Comparison of ENCODE assay signal across 13 cellular contexts in genomic region chr22:40247976-40248375, GRCh38.
DNase-seq lines count a peak whose midpoint lies in the region; ATAC-seq and TF ChIP-seq lines count a peak whose summit lies in the region.
"Had no signal": no experiment of that assay in that cellular context is flagged by ENCODE, and none has a peak within 500 bp of the region (broad histone marks: within the 10 kb centered on the region; RNA-seq: fewer than 3 reads in every experiment).

No MANE protein-coding gene starts in this region.

- H3K4me1 Mint-ChIP-seq in Caco-2 (ENCODE audit: low read depth, unreplicated experiment), result no peaks in the 10 kb centered on the region

- no peaks in the 10 kb centered on the region for H3K27me3 Mint-ChIP-seq in Caco-2 (ENCODE audit: insufficient read depth, unreplicated experiment)

- H3K27me3 ChIP-seq in spleen (replicated peaks in 1 of 7) (no peaks in the 10 kb centered on the region), Caco-2 (replicated peaks; ENCODE audit: control insufficient read depth, insufficient read depth, low read length) (no peaks in the 10 kb centered on the region)
- H3K27me3 ChIP-seq: right atrium auricular region, SJSA1 had no signal

- DNase-seq in CD1c-positive myeloid dendritic cell (ENCODE audit: extremely low spot score) (peak; percentile 20), spleen (no peak), Caco-2 (no peak)
- peak; percentile 69 for DNase-seq in activated CD4-positive, alpha-beta T cell treated with anti-CD3 and anti-CD28 coated beads for 48 hours
- DNase-seq in activated naive CD4-positive, alpha-beta T cell treated with Interleukin-2 at 50 U/mL for 16 hours, result peak; percentile 67
- DNase-seq in stimulated activated CD4-positive, alpha-beta T cell treated with anti-CD3 and anti-CD28 coated beads, Interleukin-4, amount 100 ng/mL, for 1 hour, result peak; percentile 21
- DNase-seq: hypothalamus, NCI-H446 treated with DMSO at 0.1 percent for 48 hours had no signal

- H3K9me3 Mint-ChIP-seq in Caco-2 (ENCODE audit: unreplicated experiment), result no peaks in the 10 kb centered on the region

- TF ChIP-seq POLR2A in spleen (IDR thresholded peaks at IDR 0.05), result no peak

- no peaks in the 10 kb centered on the region for H3K36me3 Mint-ChIP-seq in Caco-2 (ENCODE audit: insufficient read depth, unreplicated experiment)

- CTCF ChIA-PET in Caco-2 (lab: Charles Lee), result interaction anchor here (0.7 kb wide), 1 partner anchor 86 kb away, joined by 5 read pairs; no protein-coding TSS in a partner anchor

- H3K9me3 ChIP-seq in spleen, result no peaks in the 10 kb centered on the region
- H3K9me3 ChIP-seq in Caco-2, result no peaks in the 10 kb centered on the region
- H3K9me3 ChIP-seq: HAP-1, right atrium auricular region, SJSA1 had no signal

- H3K4me3 Mint-ChIP-seq in Caco-2 (ENCODE audit: unreplicated experiment), result no peak overlapping the region

- no peak for ATAC-seq in GM21447 (IDR thresholded peaks at IDR 0.05; ENCODE audit: unreplicated experiment)
- ATAC-seq in GM18909 (IDR thresholded peaks at IDR 0.05; ENCODE audit: poor library complexity, unreplicated experiment), result no peak

- H3K27ac ChIP-seq in spleen, result peak overlapping the region in 3 of 8 donors; percentile 18 to 34 (median 27)
- H3K27ac ChIP-seq: right atrium auricular region, SJSA1 had no signal

- H3K4me1 ChIP-seq in spleen (peaks cover 17 to 82% (median 52%) of the 10 kb centered on the region in 6 donors), Caco-2 (no peaks in the 10 kb centered on the region)
- H3K4me1 ChIP-seq: HAP-1, right atrium auricular region, SJSA1 had no signal

- H3K36me3 ChIP-seq in spleen (peaks cover 0 to 66% (median 12%) of the 10 kb centered on the region in 6 donors), Caco-2 (ENCODE audit: control insufficient read depth, insufficient read depth, low read length) (no peaks in the 10 kb centered on the region)

- 55 to 65% (median 61%) methylated on average over 6 of the region's 6 CpGs for WGBS in spleen, 5 donors

- H3K27ac Mint-ChIP-seq in Caco-2 (ENCODE audit: unreplicated experiment), result no peak overlapping the region

- BruUV-seq in Caco-2 (replicated peaks; lab: Mats Ljungman, UMichigan), result no TSS peak

- POLR2A ChIA-PET in Caco-2 (lab: Charles Lee), result no interaction called here

- TF ChIP-seq CTCF in spleen (IDR thresholded peaks at IDR 0.05 in 8 of 11, conservative IDR thresholded peaks at IDR 0.05 in 3 of 11) (peak in 4 of 11 experiments; percentile 20 to 33 (median 24)), Caco-2 (IDR thresholded peaks at IDR 0.05; ENCODE audit: insufficient read depth in 1 of 2, low read depth in 1 of 2, low read length in 1 of 2, severe bottlenecking in 1 of 2, unreplicated experiment in 1 of 2) (no peak)

- intact Hi-C loops in spleen (cut with DNase I; ENCODE audit: low total_unique reads), result no loop called here
- intact Hi-C loops in Caco-2 (cut with micrococcal nuclease; ENCODE audit: unreplicated experiment), result no loop called here

- no peak overlapping the region for H3K4me3 ChIP-seq in spleen
- H3K4me3 ChIP-seq in Caco-2 (ENCODE audit: low read depth, low read length), result no peak overlapping the region
- H3K4me3 ChIP-seq: HAP-1, right atrium auricular region, SJSA1 had no signal

Comparison
In these comparisons a context has a peak if more than half of its experiments do, and no peak if none do; other contexts are left out.
1. DNase-seq: peak in CD1c-positive myeloid dendritic cell (single experiment), activated CD4-positive, alpha-beta T cell treated with anti-CD3 and anti-CD28 coated beads for 48 hours (single experiment), activated naive CD4-positive, alpha-beta T cell treated with Interleukin-2 at 50 U/mL for 16 hours (single experiment) and stimulated activated CD4-positive, alpha-beta T cell treated with anti-CD3 and anti-CD28 coated beads, Interleukin-4, amount 100 ng/mL, for 1 hour (single experiment); none in spleen (single experiment) and Caco-2 (0 of 2).